In genomic region chr3:43317461-43318316, GRCh38 we compare ENCODE assay signal across 10 cellular contexts. TPM values are rescaled to one million over a fixed set of nuclear protein-coding genes. Genes with fewer than 3 reads are reported as not detected.
DNase-seq lines count a peak whose midpoint lies in the region; ATAC-seq and TF ChIP-seq lines count a peak whose summit lies in the region.
"Had no signal": no experiment of that assay in that cellular context is flagged by ENCODE, and none has a peak within 500 bp of the region (broad histone marks: within the 10 kb centered on the region; RNA-seq: fewer than 3 reads in every experiment).

No MANE protein-coding gene starts in this region.

- peaks cover 92% of the 10 kb centered on the region for H3K4me1 Mint-ChIP-seq in activated naive CD4-positive, alpha-beta T cell treated with anti-CD3 and anti-CD28 coated beads, Interleukin-2, amount 50 U/mL, for 24 hours
- H3K4me1 Mint-ChIP-seq in activated naive CD4-positive, alpha-beta T cell treated with anti-CD3 and anti-CD28 coated beads, Interleukin-2, amount 10 ng/mL, durations not matched to agents 7 days and 5 days = peaks cover 27% of the 10 kb centered on the region
- H3K4me1 Mint-ChIP-seq in natural killer cell treated with Interleukin-12 subunit alpha and Interleukin-12 subunit beta and Interleukin-15 and Interleukin-18, amount 100 ng/mL, for 72 hours (ENCODE audit: low read depth in 2 of 2) = peaks cover 43 to 49% of the 10 kb centered on the region in 2 donors

- TF ChIP-seq CTCF in esophagus squamous epithelium (IDR thresholded peaks at IDR 0.05) = no peak
- no peak for TF ChIP-seq CTCF in upper lobe of right lung (IDR thresholded peaks at IDR 0.05)

- H3K9me3 ChIP-seq in esophagus squamous epithelium = no peaks in the 10 kb centered on the region
- no peaks in the 10 kb centered on the region for H3K9me3 ChIP-seq in upper lobe of right lung

- no peaks in the 10 kb centered on the region for H3K27me3 Mint-ChIP-seq in activated naive CD4-positive, alpha-beta T cell treated with anti-CD3 and anti-CD28 coated beads, Interleukin-2, amount 50 U/mL, for 24 hours
- no peaks in the 10 kb centered on the region for H3K27me3 Mint-ChIP-seq in activated naive CD4-positive, alpha-beta T cell treated with anti-CD3 and anti-CD28 coated beads, Interleukin-2, amount 10 ng/mL, durations not matched to agents 7 days and 5 days
- no peaks in the 10 kb centered on the region for H3K27me3 Mint-ChIP-seq in natural killer cell treated with Interleukin-12 subunit alpha and Interleukin-12 subunit beta and Interleukin-15 and Interleukin-18, amount 100 ng/mL, for 72 hours

- peaks cover 0 to 28% (median 0%) of the 10 kb centered on the region in 3 donors for H3K36me3 ChIP-seq in esophagus squamous epithelium
- no peaks in the 10 kb centered on the region for H3K36me3 ChIP-seq in upper lobe of right lung

- intact Hi-C loops in esophagus squamous epithelium (cut with DNase I) = no loop called here
- intact Hi-C loops in upper lobe of right lung (cut with DNase I) = no loop called here

- WGBS in esophagus squamous epithelium, 2 donors = 67 to 75% methylated on average over 8 of the region's 8 CpGs

- H3K27me3 ChIP-seq in esophagus squamous epithelium = no peaks in the 10 kb centered on the region
- no peaks in the 10 kb centered on the region for H3K27me3 ChIP-seq in upper lobe of right lung

- ATAC-seq in natural killer cell treated with Interleukin-12 subunit alpha and Interleukin-12 subunit beta and Interleukin-15 and Interleukin-18, amount 100 ng/mL, for 72 hours = peak in 1 of 2 donors; percentile 32
- peak; percentile 12 for ATAC-seq in upper lobe of right lung

- peak overlapping the region in 3 of 4 donors; percentile 50 to 74 (median 55) for H3K27ac ChIP-seq in esophagus squamous epithelium
- H3K27ac ChIP-seq in upper lobe of right lung = no peak overlapping the region

- H3K36me3 Mint-ChIP-seq in activated naive CD4-positive, alpha-beta T cell treated with anti-CD3 and anti-CD28 coated beads, Interleukin-2, amount 50 U/mL, for 24 hours = peaks cover 29% of the 10 kb centered on the region
- H3K36me3 Mint-ChIP-seq in activated naive CD4-positive, alpha-beta T cell treated with anti-CD3 and anti-CD28 coated beads, Interleukin-2, amount 10 ng/mL, durations not matched to agents 7 days and 5 days = peaks cover 45% of the 10 kb centered on the region
- peaks cover 8% of the 10 kb centered on the region for H3K36me3 Mint-ChIP-seq in natural killer cell treated with Interleukin-12 subunit alpha and Interleukin-12 subunit beta and Interleukin-15 and Interleukin-18, amount 100 ng/mL, for 72 hours

- H3K4me3 Mint-ChIP-seq in activated naive CD4-positive, alpha-beta T cell treated with anti-CD3 and anti-CD28 coated beads, Interleukin-2, amount 50 U/mL, for 24 hours = peak overlapping the region; percentile 12
- no peak overlapping the region for H3K4me3 Mint-ChIP-seq in activated naive CD4-positive, alpha-beta T cell treated with anti-CD3 and anti-CD28 coated beads, Interleukin-2, amount 10 ng/mL, durations not matched to agents 7 days and 5 days
- H3K4me3 Mint-ChIP-seq in natural killer cell treated with Interleukin-12 subunit alpha and Interleukin-12 subunit beta and Interleukin-15 and Interleukin-18, amount 100 ng/mL, for 72 hours = peak overlapping the region; percentile 2

- peaks cover 2% of the 10 kb centered on the region for H3K9me3 Mint-ChIP-seq in activated naive CD4-positive, alpha-beta T cell treated with anti-CD3 and anti-CD28 coated beads, Interleukin-2, amount 50 U/mL, for 24 hours
- no peaks in the 10 kb centered on the region for H3K9me3 Mint-ChIP-seq in activated naive CD4-positive, alpha-beta T cell treated with anti-CD3 and anti-CD28 coated beads, Interleukin-2, amount 10 ng/mL, durations not matched to agents 7 days and 5 days
- H3K9me3 Mint-ChIP-seq in natural killer cell treated with Interleukin-12 subunit alpha and Interleukin-12 subunit beta and Interleukin-15 and Interleukin-18, amount 100 ng/mL, for 72 hours = no peaks in the 10 kb centered on the region

- H3K4me1 ChIP-seq in esophagus squamous epithelium (peaks cover 0 to 53% (median 20%) of the 10 kb centered on the region in 3 donors), upper lobe of right lung (peaks cover 32% of the 10 kb centered on the region)

- peak overlapping the region; percentile 89 for H3K27ac Mint-ChIP-seq in activated naive CD4-positive, alpha-beta T cell treated with anti-CD3 and anti-CD28 coated beads, Interleukin-2, amount 50 U/mL, for 24 hours
- no peak overlapping the region for H3K27ac Mint-ChIP-seq in activated naive CD4-positive, alpha-beta T cell treated with anti-CD3 and anti-CD28 coated beads, Interleukin-2, amount 10 ng/mL, durations not matched to agents 7 days and 5 days
- peak overlapping the region; percentile 65 to 70 for H3K27ac Mint-ChIP-seq in natural killer cell treated with Interleukin-12 subunit alpha and Interleukin-12 subunit beta and Interleukin-15 and Interleukin-18, amount 100 ng/mL, for 72 hours

- CTCF ChIA-PET in activated naive CD4-positive, alpha-beta T cell treated with anti-CD3 and anti-CD28 coated beads, Interleukin-2, amount 10 ng/mL, durations not matched to agents 7 days and 5 days (lab: Charles Lee) = no interaction called here

- H3K4me3 ChIP-seq in esophagus squamous epithelium (no peak overlapping the region), upper lobe of right lung (no peak overlapping the region)

- no peak for TF ChIP-seq POLR2A in esophagus squamous epithelium (IDR thresholded peaks at IDR 0.05)

- no peak for DNase-seq in activated naive CD4-positive, alpha-beta T cell treated with anti-CD3 and anti-CD28 coated beads, Interleukin-2, amount 10 ng/mL, durations not matched to agents 7 days and 5 days
- DNase-seq in esophagus squamous epithelium (lab: John Stamatoyannopoulos, UW) (no peak), upper lobe of right lung (no peak), NCI-H226 (no peak), NCI-H2081 treated with DMSO at 0.1 percent for 48 hours (lab: John Stamatoyannopoulos, UW) (no peak), SKM-1 (lab: John Stamatoyannopoulos, UW; ENCODE audit: unreplicated experiment) (no peak)
- DNase-seq in natural killer cell treated with Interleukin-12 subunit alpha and Interleukin-12 subunit beta and Interleukin-15 and Interleukin-18, amount 100 ng/mL, for 72 hours (ENCODE audit: low spot score) = no peak
- DNase-seq: NCI-H2081, small intestine had no signal

RNA-seq across cellular contexts. Expression of gene SNRK, which starts 31.3 kb away (rescaled TPM):
- total RNA-seq in esophagus squamous epithelium (10 to 100 TPM; 27.0 to 42.0 (median 29.5) TPM), upper lobe of right lung (46.3 TPM)
- total RNA-seq in natural killer cell treated with Interleukin-12 subunit alpha and Interleukin-12 subunit beta and Interleukin-15 and Interleukin-18, amount 100 ng/mL, for 72 hours = 10 to 100 TPM; 41.9 to 45.4 TPM
